ENCODE assay signal across 22 cellular contexts in the genomic region with DNA sequence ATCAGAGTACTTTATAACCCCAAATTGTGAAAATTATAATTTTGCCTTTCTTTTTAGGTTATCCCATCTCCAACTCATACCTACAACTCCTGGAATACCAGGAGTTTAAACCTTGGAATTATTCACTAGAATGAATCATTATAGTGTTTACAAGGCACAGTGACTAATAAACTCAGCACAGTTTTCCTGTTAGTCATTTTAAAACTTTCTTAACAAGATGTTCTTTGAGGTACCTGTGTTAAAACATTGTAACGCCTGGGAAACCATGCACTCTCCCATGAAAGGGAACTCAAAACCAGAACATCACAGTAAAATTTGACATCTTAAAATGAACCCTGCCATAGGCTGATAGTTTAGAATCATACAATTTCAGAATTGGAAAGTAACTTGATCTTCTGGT.
DNase-seq lines count a peak whose midpoint lies in the region; ATAC-seq lines count a peak whose summit lies in the region.
"Had no signal": no experiment of that assay in that cellular context is flagged by ENCODE, and none has a peak within 500 bp of the region (broad histone marks: within the 10 kb centered on the region; RNA-seq: fewer than 3 reads in every experiment).

No MANE protein-coding gene starts in this region.

- no peaks in the 10 kb centered on the region for H3K36me3 ChIP-seq in adipocyte (ENCODE audit: control insufficient read depth, insufficient read depth, low read length, severe bottlenecking)
- H3K36me3 ChIP-seq: BLaER1 treated with 17β-estradiol and CSF1 and Interleukin-3, amounts not matched to agents 10 nM and 100 nM; brain microvascular endothelial cell; HAP-1; left ventricle myocardium inferior; vagina had no signal

- H3K27ac ChIP-seq in caudate nucleus (ENCODE audit: low read depth, low read length) = no peak overlapping the region
- H3K27ac ChIP-seq: BLaER1 treated with 17β-estradiol and CSF1 and Interleukin-3, amounts not matched to agents 10 nM and 100 nM; brain microvascular endothelial cell; left ventricle myocardium inferior; vagina had no signal

- DNase-seq in ELR (ENCODE audit: low read depth) (peak; percentile 92), adipocyte (ENCODE audit: low read depth) (peak; percentile 40), glomerular visceral epithelial cell (ENCODE audit: extremely low spot score) (peak; percentile 25), HuH-7.5 (ENCODE audit: low spot score) (no peak), cortex of kidney (lab: John Stamatoyannopoulos, UW) (no peak), caudate nucleus (lab: John Stamatoyannopoulos, UW) (no peak), NCI-H2196 (lab: John Stamatoyannopoulos, UW; ENCODE audit: unreplicated experiment) (no peak)
- DNase-seq: activated CD4-positive, alpha-beta memory T cell treated with anti-CD3 and anti-CD28 coated beads for 36 hours; brain microvascular endothelial cell; DND-41; left ventricle myocardium inferior; natural killer cell; NCI-H1417 treated with DMSO at 0.1 percent for 48 hours; NCI-H510A treated with DMSO at 0.1 percent for 48 hours; RPMI8226; stimulated activated CD4-positive, alpha-beta T cell treated with anti-CD3 and anti-CD28 coated beads, Interleukin-4, amount 100 ng/mL, for 24 hours; stimulated activated naive CD4-positive, alpha-beta T cell had no signal

- peaks cover 42% of the 10 kb centered on the region for H3K4me1 ChIP-seq in adipocyte (ENCODE audit: control insufficient read depth, insufficient read depth, low read length)
- H3K4me1 ChIP-seq: BLaER1 treated with 17β-estradiol and CSF1 and Interleukin-3, amounts not matched to agents 10 nM and 100 nM; HAP-1; vagina had no signal

- H3K27me3 ChIP-seq in adipocyte (replicated peaks; ENCODE audit: control insufficient read depth, insufficient read depth, low read length) = no peaks in the 10 kb centered on the region
- H3K27me3 ChIP-seq: BLaER1 treated with 17β-estradiol and CSF1 and Interleukin-3, amounts not matched to agents 10 nM and 100 nM; brain microvascular endothelial cell; vagina had no signal

- ATAC-seq in HG03432 (IDR thresholded peaks at IDR 0.05; ENCODE audit: unreplicated experiment) = peak; percentile 47
- ATAC-seq: activated T-helper 17 cell treated with anti-CD3 and anti-CD28 coated beads, Interleukin-2, amount 50 U/mL, for 72 hours; natural killer cell had no signal

- no peak overlapping the region for H3K9ac ChIP-seq in adipocyte (ENCODE audit: low read length)
- H3K9ac ChIP-seq: BLaER1 treated with 17β-estradiol and CSF1 and Interleukin-3, amounts not matched to agents 10 nM and 100 nM had no signal

- H3K9me3 ChIP-seq in adipocyte (ENCODE audit: control insufficient read depth, low read length) = no peaks in the 10 kb centered on the region
- H3K9me3 ChIP-seq: BLaER1 treated with 17β-estradiol and CSF1 and Interleukin-3, amounts not matched to agents 10 nM and 100 nM; HAP-1; left ventricle myocardium inferior; vagina had no signal

- no peak overlapping the region for H3K4me3 ChIP-seq in adipocyte (ENCODE audit: low read length)
- H3K4me3 ChIP-seq: BLaER1 treated with 17β-estradiol and CSF1 and Interleukin-3, amounts not matched to agents 10 nM and 100 nM; HAP-1; left ventricle myocardium inferior; vagina had no signal

Comparison
In these comparisons a context has a peak if more than half of its experiments do, and no peak if none do; other contexts are left out.
1. DNase-seq: peak in ELR (single experiment), adipocyte (single experiment) and glomerular visceral epithelial cell (single experiment); none in HuH-7.5 (single experiment), cortex of kidney (single experiment), caudate nucleus (0 of 61) and NCI-H2196 (single experiment).